ENCODE assay signal across 23 cellular contexts in the genomic region with DNA sequence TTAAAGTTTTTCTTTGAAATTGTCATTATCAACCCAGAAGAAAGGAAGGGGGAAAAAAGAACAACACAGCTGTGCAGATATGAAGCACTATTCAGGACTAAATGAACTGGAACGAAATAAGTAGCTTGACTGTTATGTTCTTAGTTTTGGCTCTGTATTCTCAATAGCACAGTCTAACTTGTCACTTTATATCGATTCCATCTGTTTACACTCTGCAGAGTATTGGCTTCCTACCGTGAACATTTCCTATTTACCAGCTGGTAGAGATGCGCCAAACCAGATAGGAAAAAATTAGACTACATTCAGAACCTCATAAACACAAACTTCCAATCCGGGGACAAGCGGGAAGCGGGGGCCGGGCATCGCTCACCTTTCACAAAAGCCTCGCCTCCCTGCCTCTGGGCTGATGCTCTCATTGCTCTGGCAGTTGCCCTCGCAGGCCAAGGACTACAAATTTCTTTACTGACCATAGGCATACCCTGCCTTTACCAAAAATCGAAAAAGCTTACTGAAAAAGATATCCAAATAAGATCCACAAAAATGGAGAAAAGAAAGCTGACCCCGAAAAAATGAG.
DNase-seq lines count a peak whose midpoint lies in the region; ATAC-seq, FAIRE-seq and TF ChIP-seq lines count a peak whose summit lies in the region.
"Had no signal": no experiment of that assay in that cellular context is flagged by ENCODE, and none has a peak within 500 bp of the region (broad histone marks: within the 10 kb centered on the region; RNA-seq: fewer than 3 reads in every experiment).

No MANE protein-coding gene starts in this region.

- FAIRE-seq in GM12892 (lab: Jason Lieb, UNC) (no peak), small intestine (lab: Jason Lieb, UNC) (no peak)
- FAIRE-seq: D721Med, H1 had no signal

- TF ChIP-seq CTCF in heart right ventricle (IDR thresholded peaks at IDR 0.05): no peak

- peaks cover 0 to 22% (median 5%) of the 10 kb centered on the region in 9 donors for H3K4me1 ChIP-seq in heart right ventricle
- H3K4me1 ChIP-seq in right cardiac atrium (ENCODE audit: control insufficient read depth, insufficient read depth, low read length): peaks cover 3% of the 10 kb centered on the region
- no peaks in the 10 kb centered on the region for H3K4me1 ChIP-seq in small intestine (ENCODE audit: control insufficient read depth in 2 of 2, insufficient read depth in 1 of 2, low read depth in 1 of 2, low read length in 1 of 2)
- H3K4me1 ChIP-seq: left lung had no signal

- H3K9me3 ChIP-seq in heart right ventricle (no peaks in the 10 kb centered on the region), right cardiac atrium (ENCODE audit: control insufficient read depth, low read length) (no peaks in the 10 kb centered on the region), small intestine (ENCODE audit: control insufficient read depth, low read depth) (no peaks in the 10 kb centered on the region)
- H3K9me3 ChIP-seq: left lung, SK-N-SH had no signal

- H3K27me3 ChIP-seq in heart right ventricle (peaks cover 0 to 4% (median 0%) of the 10 kb centered on the region in 7 donors), right cardiac atrium (ENCODE audit: control insufficient read depth, insufficient read depth) (no peaks in the 10 kb centered on the region), small intestine (ENCODE audit: control insufficient read depth in 2 of 2, insufficient read depth in 2 of 2, low read length in 2 of 2) (no peaks in the 10 kb centered on the region)

- 74 to 81% methylated on average over 13 of the region's 13 CpGs for WGBS in heart right ventricle, 2 donors
- WGBS in right cardiac atrium: 74% methylated on average over 13 of the region's 13 CpGs
- 74 to 86% (median 79%) methylated on average over 13 of the region's 13 CpGs for WGBS in small intestine, 3 donors

- H3K4me3 ChIP-seq in heart right ventricle (no peak overlapping the region), right cardiac atrium (ENCODE audit: low read length) (no peak overlapping the region), small intestine (ENCODE audit: low read depth in 1 of 2, low read length in 2 of 2) (no peak overlapping the region)
- H3K4me3 ChIP-seq: left lung had no signal

- intact Hi-C loops in heart right ventricle (cut with DNase I): no loop called here
- intact Hi-C loops in right cardiac atrium (cut with DNase I): no loop called here

- DNase-seq in heart right ventricle (no peak), right cardiac atrium (no peak), NCI-H1694 treated with DMSO at 0.1 percent for 48 hours (lab: John Stamatoyannopoulos, UW) (peak; percentile 52), NCI-H510A treated with DMSO at 0.1 percent for 48 hours (lab: John Stamatoyannopoulos, UW) (peak; percentile 90), GM12892 (ENCODE audit: insufficient read length) (no peak), HuH-7 (ENCODE audit: low spot score) (no peak), small intestine (no peak)
- DNase-seq: activated CD4-positive, alpha-beta T cell treated with anti-CD3 and anti-CD28 coated beads, Interleukin-2, amount 10 ng/mL, durations not matched to agents 7 days and 5 days; activated naive CD4-positive, alpha-beta T cell treated with anti-CD3 and anti-CD28 coated beads, Interleukin-2, amount 50 U/mL, for 16 hours; aorta; foreskin fibroblast; left lung; NCI-H1048; RPMI8226; SK-N-SH; substantia nigra; T-helper 2 cell had no signal

- H3K36me3 ChIP-seq in heart right ventricle (no peaks in the 10 kb centered on the region), small intestine (ENCODE audit: control insufficient read depth in 2 of 2, insufficient read depth in 2 of 2, low read length in 2 of 2) (no peaks in the 10 kb centered on the region)
- H3K36me3 ChIP-seq: left lung had no signal

- ATAC-seq in heart right ventricle (peak in 5 of 8 donors; percentile 40 to 62 (median 55)), right cardiac atrium (no peak)
- ATAC-seq: activated CD8-positive, alpha-beta memory T cell treated with anti-CD3 and anti-CD28 coated beads, Interleukin-2, amount 10 ng/mL, durations not matched to agents 7 days and 5 days; left lung had no signal

- H3K27ac ChIP-seq in heart right ventricle: peak overlapping the region in 2 of 10 donors; percentile 23 to 56
- no peak overlapping the region for H3K27ac ChIP-seq in right cardiac atrium (ENCODE audit: low read length)
- no peak overlapping the region for H3K27ac ChIP-seq in small intestine (ENCODE audit: low read depth in 1 of 2, low read length in 1 of 2)
- H3K27ac ChIP-seq: C4-2B, epithelial cell of prostate, left lung, VCaP had no signal

- TF ChIP-seq POLR2A in GM12892 (IDR thresholded peaks at IDR 0.05; ENCODE audit: low read depth, low read length): no peak

Comparison
In these comparisons a context has a peak if more than half of its experiments do, and no peak if none do; other contexts are left out.
1. ATAC-seq: peak in heart right ventricle (5 of 8); none in right cardiac atrium (0 of 2).
2. DNase-seq: peak in NCI-H1694 treated with DMSO at 0.1 percent for 48 hours (single experiment) and NCI-H510A treated with DMSO at 0.1 percent for 48 hours (single experiment); none in heart right ventricle (0 of 2), right cardiac atrium (0 of 3), GM12892 (single experiment), HuH-7 (single experiment) and small intestine (single experiment).